ENCODE assay signal across 9 cellular contexts in genomic region chr7:106679153-106679931, GRCh38. TPM values are rescaled to one million over a fixed set of nuclear protein-coding genes. Genes with fewer than 3 reads are reported as not detected.
A peak's percentile ranks its signal among the peaks of the same experiment; 100 is the strongest.
DNase-seq lines count a peak whose midpoint lies in the region; ATAC-seq and TF ChIP-seq lines count a peak whose summit lies in the region.
"Had no signal": no experiment of that assay in that cellular context is flagged by ENCODE, and none has a peak within 500 bp of the region (broad histone marks: within the 10 kb centered on the region; RNA-seq: fewer than 3 reads in every experiment).

No MANE protein-coding gene starts in this region.

- TF ChIP-seq POLR2A in heart left ventricle (IDR thresholded peaks at IDR 0.05) = no peak

- H3K4me1 ChIP-seq in heart left ventricle = peaks cover 0 to 7% (median 0%) of the 10 kb centered on the region in 12 donors

- no peak overlapping the region for H3K27ac ChIP-seq in heart left ventricle
- H3K27ac ChIP-seq: skin epidermis had no signal

- peak; percentile 69 for ATAC-seq in HG02678 (IDR thresholded peaks at IDR 0.05; ENCODE audit: unreplicated experiment)
- ATAC-seq in heart left ventricle = no peak
- ATAC-seq in GM19455 (IDR thresholded peaks at IDR 0.05; ENCODE audit: unreplicated experiment) = no peak

- TF ChIP-seq CTCF in GM06990 (IDR thresholded peaks at IDR 0.05; ENCODE audit: insufficient read depth, low read length, poor library complexity, severe bottlenecking) (no peak), heart left ventricle (IDR thresholded peaks at IDR 0.05) (no peak)

- no peak overlapping the region for H3K4me3 ChIP-seq in GM06990 (replicated peaks; ENCODE audit: low read depth, low read length)
- no peak overlapping the region for H3K4me3 ChIP-seq in heart left ventricle
- H3K4me3 ChIP-seq: skin epidermis had no signal

- intact Hi-C loops in heart left ventricle (cut with DNase I) = no loop called here

- H3K27me3 ChIP-seq in GM06990 (replicated peaks; ENCODE audit: control insufficient read depth, insufficient read depth, low read length) (no peaks in the 10 kb centered on the region), heart left ventricle (no peaks in the 10 kb centered on the region)

- no peaks in the 10 kb centered on the region for H3K9me3 ChIP-seq in heart left ventricle

- DNase-seq in GM06990 (ENCODE audit: extremely low read depth, insufficient read length) (peak; percentile 43), SKM-1 treated with dmso at 0.1 percent for 144 hours (lab: John Stamatoyannopoulos, UW; ENCODE audit: unreplicated experiment) (peak; percentile 75), kidney tubule cell (ENCODE audit: low spot score) (peak; percentile 96), SHP77 treated with DMSO at 0.1 percent for 48 hours (lab: John Stamatoyannopoulos, UW) (no peak), NCI-H524 (lab: John Stamatoyannopoulos, UW) (no peak), heart left ventricle (no peak)

- H3K36me3 ChIP-seq in GM06990 (ENCODE audit: control insufficient read depth, insufficient read depth, low read length) (no peaks in the 10 kb centered on the region), heart left ventricle (no peaks in the 10 kb centered on the region)

- 61 to 69% (median 65%) methylated on average over 6 of the region's 6 CpGs for WGBS in heart left ventricle, 4 donors

RNA-seq across cellular contexts. Expression of gene CCDC71L, which starts 18.4 kb away (rescaled TPM):
- 10 to 100 TPM in 3 of 9 donors, 1 to 10 TPM in 6; 5.3 to 16.7 (median 6.9) TPM for total RNA-seq in heart left ventricle
- polyA plus RNA-seq in heart left ventricle = 1 to 10 TPM; 3.5 to 4.1 TPM

Comparison
In these comparisons a context has a peak if more than half of its experiments do, and no peak if none do; other contexts are left out.
1. DNase-seq: peak in GM06990 (single experiment), SKM-1 treated with dmso at 0.1 percent for 144 hours (single experiment) and kidney tubule cell (single experiment); none in SHP77 treated with DMSO at 0.1 percent for 48 hours (single experiment), NCI-H524 (0 of 2) and heart left ventricle (0 of 5).